In the genomic region with DNA sequence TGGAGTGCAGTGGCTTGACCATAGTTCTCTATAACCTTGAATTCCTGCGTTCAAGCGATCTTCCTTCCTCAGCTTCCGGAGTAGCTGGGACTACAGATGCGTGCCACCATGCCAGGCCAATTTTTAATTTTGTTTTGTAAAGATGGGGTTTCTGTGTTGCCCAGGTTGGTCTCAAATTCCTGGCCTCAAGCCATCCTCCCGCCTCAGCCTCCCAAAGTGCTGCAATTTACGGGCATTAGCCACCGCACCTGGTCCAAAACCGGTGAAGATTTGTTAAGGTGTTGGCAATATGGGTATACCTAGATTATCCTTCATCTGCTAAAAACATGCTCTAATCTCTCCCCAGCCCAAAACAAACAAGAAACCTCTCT, we compare ENCODE assay signal across 3 cellular contexts.
TF ChIP-seq lines count a peak whose summit lies in the region.

No MANE protein-coding gene starts in this region.

TF ChIP-seq in A549, 52 proteins besides CTCF, POLR2A, EP300 and RAD21 (continued from another document):
- TF ChIP-seq CEBPB (IDR thresholded peaks at IDR 0.05), result no peak
- no peak for TF ChIP-seq CHD2 (IDR thresholded peaks at IDR 0.05; ENCODE audit: low read length, partially characterized antibody)
- TF ChIP-seq SREBF2 (IDR thresholded peaks at IDR 0.05), result no peak
- TF ChIP-seq FOSB (CRISPR knock-in tag; IDR thresholded peaks at IDR 0.05), result no peak
- TF ChIP-seq, protein P1, sequence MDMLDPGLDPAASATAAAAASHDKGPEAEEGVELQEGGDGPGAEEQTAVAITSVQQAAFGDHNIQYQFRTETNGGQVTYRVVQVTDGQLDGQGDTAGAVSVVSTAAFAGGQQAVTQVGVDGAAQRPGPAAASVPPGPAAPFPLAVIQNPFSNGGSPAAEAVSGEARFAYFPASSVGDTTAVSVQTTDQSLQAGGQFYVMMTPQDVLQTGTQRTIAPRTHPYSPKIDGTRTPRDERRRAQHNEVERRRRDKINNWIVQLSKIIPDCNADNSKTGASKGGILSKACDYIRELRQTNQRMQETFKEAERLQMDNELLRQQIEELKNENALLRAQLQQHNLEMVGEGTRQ (IDR thresholded peaks at IDR 0.05), result no peak
- no peak for TF ChIP-seq PHF8 (IDR thresholded peaks at IDR 0.05; ENCODE audit: borderline replicate concordance, low read depth)
- TF ChIP-seq ZC3H11A (IDR thresholded peaks at IDR 0.05), result no peak
- TF ChIP-seq, protein P2, sequence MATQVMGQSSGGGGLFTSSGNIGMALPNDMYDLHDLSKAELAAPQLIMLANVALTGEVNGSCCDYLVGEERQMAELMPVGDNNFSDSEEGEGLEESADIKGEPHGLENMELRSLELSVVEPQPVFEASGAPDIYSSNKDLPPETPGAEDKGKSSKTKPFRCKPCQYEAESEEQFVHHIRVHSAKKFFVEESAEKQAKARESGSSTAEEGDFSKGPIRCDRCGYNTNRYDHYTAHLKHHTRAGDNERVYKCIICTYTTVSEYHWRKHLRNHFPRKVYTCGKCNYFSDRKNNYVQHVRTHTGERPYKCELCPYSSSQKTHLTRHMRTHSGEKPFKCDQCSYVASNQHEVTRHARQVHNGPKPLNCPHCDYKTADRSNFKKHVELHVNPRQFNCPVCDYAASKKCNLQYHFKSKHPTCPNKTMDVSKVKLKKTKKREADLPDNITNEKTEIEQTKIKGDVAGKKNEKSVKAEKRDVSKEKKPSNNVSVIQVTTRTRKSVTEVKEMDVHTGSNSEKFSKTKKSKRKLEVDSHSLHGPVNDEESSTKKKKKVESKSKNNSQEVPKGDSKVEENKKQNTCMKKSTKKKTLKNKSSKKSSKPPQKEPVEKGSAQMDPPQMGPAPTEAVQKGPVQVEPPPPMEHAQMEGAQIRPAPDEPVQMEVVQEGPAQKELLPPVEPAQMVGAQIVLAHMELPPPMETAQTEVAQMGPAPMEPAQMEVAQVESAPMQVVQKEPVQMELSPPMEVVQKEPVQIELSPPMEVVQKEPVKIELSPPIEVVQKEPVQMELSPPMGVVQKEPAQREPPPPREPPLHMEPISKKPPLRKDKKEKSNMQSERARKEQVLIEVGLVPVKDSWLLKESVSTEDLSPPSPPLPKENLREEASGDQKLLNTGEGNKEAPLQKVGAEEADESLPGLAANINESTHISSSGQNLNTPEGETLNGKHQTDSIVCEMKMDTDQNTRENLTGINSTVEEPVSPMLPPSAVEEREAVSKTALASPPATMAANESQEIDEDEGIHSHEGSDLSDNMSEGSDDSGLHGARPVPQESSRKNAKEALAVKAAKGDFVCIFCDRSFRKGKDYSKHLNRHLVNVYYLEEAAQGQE (IDR thresholded peaks at IDR 0.05), result no peak

TF ChIP-seq in IMR-90, 13 proteins besides CTCF, POLR2A, EP300 and RAD21 (continued from another document):
- TF ChIP-seq, protein P3, sequence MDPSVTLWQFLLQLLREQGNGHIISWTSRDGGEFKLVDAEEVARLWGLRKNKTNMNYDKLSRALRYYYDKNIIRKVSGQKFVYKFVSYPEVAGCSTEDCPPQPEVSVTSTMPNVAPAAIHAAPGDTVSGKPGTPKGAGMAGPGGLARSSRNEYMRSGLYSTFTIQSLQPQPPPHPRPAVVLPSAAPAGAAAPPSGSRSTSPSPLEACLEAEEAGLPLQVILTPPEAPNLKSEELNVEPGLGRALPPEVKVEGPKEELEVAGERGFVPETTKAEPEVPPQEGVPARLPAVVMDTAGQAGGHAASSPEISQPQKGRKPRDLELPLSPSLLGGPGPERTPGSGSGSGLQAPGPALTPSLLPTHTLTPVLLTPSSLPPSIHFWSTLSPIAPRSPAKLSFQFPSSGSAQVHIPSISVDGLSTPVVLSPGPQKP (IDR thresholded peaks at IDR 0.05; ENCODE audit: borderline replicate concordance, low read depth, low read length), result no peak
- no peak for TF ChIP-seq MXI1 (IDR thresholded peaks at IDR 0.05; ENCODE audit: borderline replicate concordance, low read depth, low read length)
- no peak for TF ChIP-seq MAZ (IDR thresholded peaks at IDR 0.05; ENCODE audit: borderline replicate concordance, low read depth, low read length)
- TF ChIP-seq MAFK (IDR thresholded peaks at IDR 0.05; ENCODE audit: low read depth, low read length), result no peak
- no peak for TF ChIP-seq CHD1 (IDR thresholded peaks at IDR 0.05; ENCODE audit: low read depth, low read length)
- no peak for TF ChIP-seq RFX5 (IDR thresholded peaks at IDR 0.05; ENCODE audit: low read depth, low read length)
- TF ChIP-seq SMC3 (IDR thresholded peaks at IDR 0.05; ENCODE audit: low read depth, low read length), result no peak
- no peak for TF ChIP-seq RCOR1 (IDR thresholded peaks at IDR 0.05; ENCODE audit: insufficient replicate concordance, low read length)
- TF ChIP-seq, protein P1 (IDR thresholded peaks at IDR 0.05; ENCODE audit: low read depth, low read length), result no peak
- TF ChIP-seq NFE2L2 (IDR thresholded peaks at IDR 0.05; ENCODE audit: low read depth, low read length), result no peak
- no peak for TF ChIP-seq BHLHE40 (IDR thresholded peaks at IDR 0.05; ENCODE audit: low read depth, low read length)
TF ChIP-seq in IMR-90: peak in this region for 0.

TF ChIP-seq in HEK293T, 16 proteins besides CTCF, POLR2A, EP300 and RAD21:
- TF ChIP-seq, protein P4, sequence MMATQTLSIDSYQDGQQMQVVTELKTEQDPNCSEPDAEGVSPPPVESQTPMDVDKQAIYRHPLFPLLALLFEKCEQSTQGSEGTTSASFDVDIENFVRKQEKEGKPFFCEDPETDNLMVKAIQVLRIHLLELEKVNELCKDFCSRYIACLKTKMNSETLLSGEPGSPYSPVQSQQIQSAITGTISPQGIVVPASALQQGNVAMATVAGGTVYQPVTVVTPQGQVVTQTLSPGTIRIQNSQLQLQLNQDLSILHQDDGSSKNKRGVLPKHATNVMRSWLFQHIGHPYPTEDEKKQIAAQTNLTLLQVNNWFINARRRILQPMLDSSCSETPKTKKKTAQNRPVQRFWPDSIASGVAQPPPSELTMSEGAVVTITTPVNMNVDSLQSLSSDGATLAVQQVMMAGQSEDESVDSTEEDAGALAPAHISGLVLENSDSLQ (IDR thresholded peaks at IDR 0.05), result no peak
- TF ChIP-seq FOXM1 (IDR thresholded peaks at IDR 0.05; ENCODE audit: borderline replicate concordance), result no peak
- no peak for TF ChIP-seq ZNF384 (IDR thresholded peaks at IDR 0.05)
- no peak for TF ChIP-seq NFRKB (IDR thresholded peaks at IDR 0.05)
- no peak for TF ChIP-seq HDGF (IDR thresholded peaks at IDR 0.05; ENCODE audit: borderline replicate concordance)
- TF ChIP-seq CTBP1 (IDR thresholded peaks at IDR 0.05; ENCODE audit: borderline replicate concordance), result no peak
- TF ChIP-seq TARDBP (IDR thresholded peaks at IDR 0.05), result no peak
- no peak for TF ChIP-seq ELF4 (IDR thresholded peaks at IDR 0.05)
- no peak for TF ChIP-seq FOXA1 (IDR thresholded peaks at IDR 0.05)
- TF ChIP-seq ARNT (IDR thresholded peaks at IDR 0.05), result no peak
- TF ChIP-seq L3MBTL2 (conservative IDR thresholded peaks at IDR 0.05), result no peak
- no peak for TF ChIP-seq SP1 (IDR thresholded peaks at IDR 0.05)
- TF ChIP-seq FOXK2 (IDR thresholded peaks at IDR 0.05), result no peak
- no peak for TF ChIP-seq BHLHE40 (IDR thresholded peaks at IDR 0.05; ENCODE audit: borderline replicate concordance)
- no peak for TF ChIP-seq LEF1 (IDR thresholded peaks at IDR 0.05; ENCODE audit: borderline replicate concordance)
- TF ChIP-seq SUZ12 (IDR thresholded peaks at IDR 0.05), result no peak
TF ChIP-seq in HEK293T: peak in this region for 0.
